ENCODE assay signal across 9 cellular contexts in the genomic region with DNA sequence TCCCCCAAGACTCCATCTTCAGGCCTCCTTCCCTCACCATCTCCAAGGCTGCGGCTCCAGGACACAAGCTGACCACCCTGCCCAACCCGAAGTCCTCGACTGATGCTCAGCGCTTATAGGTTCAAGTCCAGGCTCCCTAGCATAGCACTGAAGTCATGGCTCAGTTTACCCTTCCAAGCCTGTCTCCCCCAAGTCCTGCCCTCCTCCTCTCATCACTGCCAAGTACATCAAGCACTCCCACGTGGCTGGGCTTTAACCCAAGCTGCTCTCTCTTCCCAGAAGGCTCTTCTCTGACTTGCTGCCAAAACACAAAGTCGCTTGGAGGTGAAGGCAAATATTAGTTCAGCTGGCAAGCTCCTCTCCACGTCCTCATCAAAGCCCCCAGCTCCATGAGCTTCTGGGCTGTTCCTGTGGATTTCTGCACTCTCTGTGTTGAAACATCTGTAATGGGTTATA. TPM values are rescaled to one million over a fixed set of nuclear protein-coding genes. Genes with fewer than 3 reads are reported as not detected.
A peak's percentile ranks its signal among the peaks of the same experiment; 100 is the strongest.
DNase-seq lines count a peak whose midpoint lies in the region; ATAC-seq and TF ChIP-seq lines count a peak whose summit lies in the region.
"Had no signal": no experiment of that assay in that cellular context is flagged by ENCODE, and none has a peak within 500 bp of the region (broad histone marks: within the 10 kb centered on the region; RNA-seq: fewer than 3 reads in every experiment).

No MANE protein-coding gene starts in this region.

- H3K4me1 ChIP-seq in lower lobe of right lung: peaks cover 45% of the 10 kb centered on the region

- H3K27ac Mint-ChIP-seq in natural killer cell: no peak overlapping the region
- no peak overlapping the region for H3K27ac Mint-ChIP-seq in natural killer cell treated with Interleukin-12 subunit alpha and Interleukin-12 subunit beta and Interleukin-15 and Interleukin-18, amount 100 ng/mL, for 72 hours

- intact Hi-C loops in natural killer cell (cut with micrococcal nuclease): no loop called here
- intact Hi-C loops in lower lobe of right lung (cut with DNase I): no loop called here

- H3K36me3 Mint-ChIP-seq in natural killer cell: no peaks in the 10 kb centered on the region
- H3K36me3 Mint-ChIP-seq in natural killer cell treated with Interleukin-12 subunit alpha and Interleukin-12 subunit beta and Interleukin-15 and Interleukin-18, amount 100 ng/mL, for 72 hours: no peaks in the 10 kb centered on the region

- H3K36me3 ChIP-seq in lower lobe of right lung: no peaks in the 10 kb centered on the region

- peaks cover 9 to 10% of the 10 kb centered on the region in 2 donors for H3K4me1 Mint-ChIP-seq in natural killer cell
- peaks cover 6 to 8% of the 10 kb centered on the region in 2 donors for H3K4me1 Mint-ChIP-seq in natural killer cell treated with Interleukin-12 subunit alpha and Interleukin-12 subunit beta and Interleukin-15 and Interleukin-18, amount 100 ng/mL, for 72 hours (ENCODE audit: low read depth in 2 of 2)

- DNase-seq in natural killer cell: no peak
- DNase-seq in natural killer cell treated with Interleukin-12 subunit alpha and Interleukin-12 subunit beta and Interleukin-15 and Interleukin-18, amount 100 ng/mL, for 72 hours (ENCODE audit: low spot score): no peak
- peak; percentile 63 to 92 for DNase-seq in cardiac fibroblast (ENCODE audit: low read depth in 2 of 2)
- DNase-seq in lower lobe of right lung: peak; percentile 66
- no peak for DNase-seq in NCI-H226
- DNase-seq in germinal center (ENCODE audit: low spot score): no peak
- DNase-seq: stimulated activated CD4-positive, alpha-beta T cell treated with anti-CD3 and anti-CD28 coated beads, Interleukin-2, amount 100 ng/mL, for 24 hours had no signal

- no peak overlapping the region for H3K27ac ChIP-seq in lower lobe of right lung

- ATAC-seq in natural killer cell (no peak), lower lobe of right lung (peak; percentile 56 to 60), GM21360 (IDR thresholded peaks at IDR 0.05; ENCODE audit: unreplicated experiment) (no peak), GM21390 (IDR thresholded peaks at IDR 0.05; ENCODE audit: unreplicated experiment) (no peak)
- no peak for ATAC-seq in natural killer cell treated with Interleukin-12 subunit alpha and Interleukin-12 subunit beta and Interleukin-15 and Interleukin-18, amount 100 ng/mL, for 72 hours

- peaks cover 16% of the 10 kb centered on the region for H3K27me3 ChIP-seq in lower lobe of right lung (ENCODE audit: low read depth)

- H3K4me3 ChIP-seq in cardiac fibroblast (replicated peaks in 1 of 2; ENCODE audit: low read depth in 2 of 2, low read length in 2 of 2) (no peak overlapping the region), lower lobe of right lung (no peak overlapping the region)

- H3K4me3 Mint-ChIP-seq in natural killer cell: peak overlapping the region; percentile 40
- H3K4me3 Mint-ChIP-seq in natural killer cell treated with Interleukin-12 subunit alpha and Interleukin-12 subunit beta and Interleukin-15 and Interleukin-18, amount 100 ng/mL, for 72 hours: no peak overlapping the region

- no peaks in the 10 kb centered on the region for H3K9me3 Mint-ChIP-seq in natural killer cell
- no peaks in the 10 kb centered on the region for H3K9me3 Mint-ChIP-seq in natural killer cell treated with Interleukin-12 subunit alpha and Interleukin-12 subunit beta and Interleukin-15 and Interleukin-18, amount 100 ng/mL, for 72 hours

- TF ChIP-seq CTCF in natural killer cell (IDR thresholded peaks at IDR 0.05) (no peak), cardiac fibroblast (IDR thresholded peaks at IDR 0.05; ENCODE audit: low read depth, low read length) (no peak), lower lobe of right lung (IDR thresholded peaks at IDR 0.05) (no peak)

- H3K27me3 Mint-ChIP-seq in natural killer cell (ENCODE audit: low read depth in 2 of 2): peaks cover 34 to 43% of the 10 kb centered on the region in 2 donors
- peaks cover 30 to 31% of the 10 kb centered on the region in 2 donors for H3K27me3 Mint-ChIP-seq in natural killer cell treated with Interleukin-12 subunit alpha and Interleukin-12 subunit beta and Interleukin-15 and Interleukin-18, amount 100 ng/mL, for 72 hours

- no peaks in the 10 kb centered on the region for H3K9me3 ChIP-seq in lower lobe of right lung

RNA-seq across cellular contexts. Expression of a gene that starts 22.1 kb away (rescaled TPM):
- total RNA-seq in natural killer cell: 100 to 1,000 TPM; 160 to 173 (median 164) TPM
- 100 to 1,000 TPM; 114 to 120 TPM for total RNA-seq in natural killer cell treated with Interleukin-12 subunit alpha and Interleukin-12 subunit beta and Interleukin-15 and Interleukin-18, amount 100 ng/mL, for 72 hours
- 136 TPM for total RNA-seq in lower lobe of right lung

RNA-seq across cellular contexts. Expression of a gene that starts 23.7 kb away (rescaled TPM):
- total RNA-seq in natural killer cell: 1 to 10 TPM in 1 of 3 donors, under 1 TPM in 1, not detected in 1; 0.45 to 1.0 TPM
- under 1 TPM in 1 of 2 donors, not detected in 1; 0.36 TPM for total RNA-seq in natural killer cell treated with Interleukin-12 subunit alpha and Interleukin-12 subunit beta and Interleukin-15 and Interleukin-18, amount 100 ng/mL, for 72 hours
- 21.7 TPM for total RNA-seq in lower lobe of right lung

Comparison
In these comparisons a context has a peak if more than half of its experiments do, and no peak if none do; other contexts are left out.
1. ATAC-seq: peak in lower lobe of right lung (2 of 2); none in natural killer cell (0 of 3), natural killer cell treated with Interleukin-12 subunit alpha and Interleukin-12 subunit beta and Interleukin-15 and Interleukin-18, amount 100 ng/mL, for 72 hours (0 of 2), GM21360 (single experiment) and GM21390 (single experiment).
2. DNase-seq: peak in cardiac fibroblast (2 of 2) and lower lobe of right lung (single experiment); none in natural killer cell (single experiment), natural killer cell treated with Interleukin-12 subunit alpha and Interleukin-12 subunit beta and Interleukin-15 and Interleukin-18, amount 100 ng/mL, for 72 hours (single experiment), NCI-H226 (single experiment) and germinal center (single experiment).
3. RNA of a gene that starts 23.7 kb away (total RNA-seq): 21.7 TPM in lower lobe of right lung (single experiment); 0.45 to 1.0 TPM in natural killer cell and 0.36 TPM in natural killer cell treated with Interleukin-12 subunit alpha and Interleukin-12 subunit beta and Interleukin-15 and Interleukin-18, amount 100 ng/mL, for 72 hours; every median in the first group is over 10 times any median in the second.